26 cellular contexts compared by ENCODE assay signal in genomic region chr10:95407546-95407945, GRCh38.
DNase-seq lines count a peak whose midpoint lies in the region; ATAC-seq, FAIRE-seq and TF ChIP-seq lines count a peak whose summit lies in the region.
"Had no signal": no experiment of that assay in that cellular context is flagged by ENCODE, and none has a peak within 500 bp of the region (broad histone marks: within the 10 kb centered on the region; RNA-seq: fewer than 3 reads in every experiment).

No MANE protein-coding gene starts in this region.

- H3K27me3 Mint-ChIP-seq in MCF 10A (ENCODE audit: insufficient read depth, unreplicated experiment) (no peaks in the 10 kb centered on the region), endodermal cell (ENCODE audit: insufficient read depth) (no peaks in the 10 kb centered on the region)
- H3K27me3 Mint-ChIP-seq: activated naive CD8-positive, alpha-beta T cell; activated T-helper 17 cell treated with anti-CD3 and anti-CD28 coated beads, Interleukin-2, amount 50 U/mL, for 72 hours; type B pancreatic cell had no signal

- no peak for TF ChIP-seq EP300 in tibial nerve (IDR thresholded peaks at IDR 0.05)

- no peak overlapping the region for H3K9ac ChIP-seq in endodermal cell (ENCODE audit: extremely low read depth, low read length, poor library complexity, severe bottlenecking)

- TF ChIP-seq CTCF in breast epithelium (IDR thresholded peaks at IDR 0.05): no peak
- no peak for TF ChIP-seq CTCF in MCF 10A (IDR thresholded peaks at IDR 0.05; ENCODE audit: unreplicated experiment)
- TF ChIP-seq CTCF in endodermal cell (conservative IDR thresholded peaks at IDR 0.05): no peak
- TF ChIP-seq CTCF in prostate gland (IDR thresholded peaks at IDR 0.05): no peak
- no peak for TF ChIP-seq CTCF in tibial nerve (IDR thresholded peaks at IDR 0.05)

- no peaks in the 10 kb centered on the region for H3K36me3 ChIP-seq in breast epithelium
- no peaks in the 10 kb centered on the region for H3K36me3 ChIP-seq in endodermal cell (ENCODE audit: control insufficient read depth, insufficient read depth, low read length)
- no peaks in the 10 kb centered on the region for H3K36me3 ChIP-seq in prostate gland
- peaks cover 0 to 53% (median 0%) of the 10 kb centered on the region in 3 donors for H3K36me3 ChIP-seq in tibial nerve

- H3K4me3 Mint-ChIP-seq in MCF 10A (ENCODE audit: unreplicated experiment) (no peak overlapping the region), endodermal cell (no peak overlapping the region)
- H3K4me3 Mint-ChIP-seq: activated naive CD8-positive, alpha-beta T cell; activated T-helper 17 cell treated with anti-CD3 and anti-CD28 coated beads, Interleukin-2, amount 50 U/mL, for 72 hours; CD8-positive, alpha-beta memory T cell; memory B cell; naive B cell; stimulated activated memory B cell treated with anti-CD40 and anti-IgM and Interleukin-4, amounts not matched to agents 10 μg/mL and 1 μg/mL and 100 μg/mL, for 72 hours; type B pancreatic cell; WTC11 had no signal

- H3K27ac ChIP-seq in breast epithelium (peak overlapping the region; percentile 90 to 94), endodermal cell (ENCODE audit: low read depth, low read length) (no peak overlapping the region), prostate gland (peak overlapping the region; percentile 19 to 22), tibial nerve (peak overlapping the region; percentile 48 to 92 (median 74))
- H3K27ac ChIP-seq: 22Rv1 had no signal

- no peaks in the 10 kb centered on the region for H3K9me3 Mint-ChIP-seq in MCF 10A (ENCODE audit: unreplicated experiment)
- no peaks in the 10 kb centered on the region for H3K9me3 Mint-ChIP-seq in endodermal cell
- H3K9me3 Mint-ChIP-seq: activated T-helper 17 cell treated with anti-CD3 and anti-CD28 coated beads, Interleukin-2, amount 50 U/mL, for 72 hours; CD8-positive, alpha-beta memory T cell; memory B cell; naive B cell; stimulated activated memory B cell treated with anti-CD40 and anti-IgM and Interleukin-4, amounts not matched to agents 10 μg/mL and 1 μg/mL and 100 μg/mL, for 72 hours; type B pancreatic cell; WTC11 had no signal

- no peak for DNase-seq in breast epithelium (ENCODE audit: low spot score in 2 of 2)
- no peak for DNase-seq in MCF 10A (ENCODE audit: unreplicated experiment)
- DNase-seq in endodermal cell: peak; percentile 22
- no peak for DNase-seq in prostate gland (ENCODE audit: low spot score)
- no peak for DNase-seq in tibial nerve (ENCODE audit: low spot score in 2 of 2)
- no peak for DNase-seq in T-helper 9 cell
- DNase-seq in GM19239 (ENCODE audit: insufficient read length, low spot score): no peak
- DNase-seq: activated CD8-positive, alpha-beta memory T cell treated with anti-CD3 and anti-CD28 coated beads, Interleukin-2, amount 50 U/mL, for 4 hours; CD8-positive, alpha-beta memory T cell; cortex of kidney; glutamatergic neuron; kidney glomerular epithelial cell; naive B cell; NCI-H226; NCI-H748 treated with DMSO at 0.1 percent for 48 hours; stimulated activated CD4-positive, alpha-beta T cell treated with anti-CD3 and anti-CD28 coated beads, Interleukin-4, amount 100 ng/mL, for 1 hour; T1000 had no signal

- H3K4me1 Mint-ChIP-seq in MCF 10A (ENCODE audit: insufficient read depth, unreplicated experiment) (peaks cover 10% of the 10 kb centered on the region), endodermal cell (peaks cover 28% of the 10 kb centered on the region)
- H3K4me1 Mint-ChIP-seq: activated T-helper 17 cell treated with anti-CD3 and anti-CD28 coated beads, Interleukin-2, amount 50 U/mL, for 72 hours; CD8-positive, alpha-beta memory T cell; memory B cell; stimulated activated memory B cell treated with anti-CD40 and anti-IgM and Interleukin-4, amounts not matched to agents 10 μg/mL and 1 μg/mL and 100 μg/mL, for 72 hours had no signal

- H3K9me3 ChIP-seq in breast epithelium (no peaks in the 10 kb centered on the region), endodermal cell (ENCODE audit: control insufficient read depth, low read length) (no peaks in the 10 kb centered on the region), prostate gland (no peaks in the 10 kb centered on the region), tibial nerve (no peaks in the 10 kb centered on the region)

- POLR2A ChIA-PET in MCF 10A (lab: Yijun Ruan, JAX): interaction anchor here (1.1 kb wide), 1 partner anchor 13 kb away, joined by 3 read pairs; no protein-coding TSS in a partner anchor

- H3K27ac Mint-ChIP-seq in MCF 10A (ENCODE audit: low read depth, unreplicated experiment): no peak overlapping the region
- H3K27ac Mint-ChIP-seq in endodermal cell: no peak overlapping the region
- H3K27ac Mint-ChIP-seq: activated naive CD8-positive, alpha-beta T cell; activated T-helper 17 cell treated with anti-CD3 and anti-CD28 coated beads, Interleukin-2, amount 50 U/mL, for 72 hours; CD8-positive, alpha-beta memory T cell; memory B cell; naive B cell; stimulated activated memory B cell treated with anti-CD40 and anti-IgM and Interleukin-4, amounts not matched to agents 10 μg/mL and 1 μg/mL and 100 μg/mL, for 72 hours; type B pancreatic cell had no signal

- H3K4me3 ChIP-seq in breast epithelium (no peak overlapping the region), endodermal cell (ENCODE audit: low read length) (no peak overlapping the region), prostate gland (no peak overlapping the region), tibial nerve (no peak overlapping the region)

- no TSS peak for BruUV-seq in MCF 10A (replicated peaks; lab: Mats Ljungman, UMichigan)

- WGBS in endodermal cell (ENCODE audit: insufficient coverage in 1 of 2, insufficient read length in 1 of 2), 2 experiments: 95 to 96% methylated on average over 3 to 7 of the region's 7 CpGs
- 92% methylated on average over 7 of the region's 7 CpGs for WGBS in prostate gland
- 87 to 88% methylated on average over 7 of the region's 7 CpGs for WGBS in tibial nerve, 2 donors

- intact Hi-C loops in breast epithelium (cut with DNase I; ENCODE audit: low total_unique reads): no loop called here
- intact Hi-C loops in MCF 10A (cut with micrococcal nuclease): no loop called here
- intact Hi-C loops in prostate gland (cut with DNase I): no loop called here

- H3K36me3 Mint-ChIP-seq in MCF 10A (ENCODE audit: insufficient read depth, unreplicated experiment) (no peaks in the 10 kb centered on the region), endodermal cell (ENCODE audit: low read depth) (no peaks in the 10 kb centered on the region)
- H3K36me3 Mint-ChIP-seq: CD8-positive, alpha-beta memory T cell; memory B cell; naive B cell; stimulated activated memory B cell treated with anti-CD40 and anti-IgM and Interleukin-4, amounts not matched to agents 10 μg/mL and 1 μg/mL and 100 μg/mL, for 72 hours; type B pancreatic cell had no signal

- no peak for ATAC-seq in GM19452 (IDR thresholded peaks at IDR 0.05; ENCODE audit: unreplicated experiment)
- ATAC-seq: activated T-helper 17 cell treated with anti-CD3 and anti-CD28 coated beads, Interleukin-2, amount 50 U/mL, for 72 hours; stimulated activated memory B cell treated with anti-CD40 and anti-IgM and Interleukin-4, amounts not matched to agents 10 μg/mL and 1 μg/mL and 100 μg/mL, for 72 hours; WTC11 had no signal

- no peaks in the 10 kb centered on the region for H3K27me3 ChIP-seq in breast epithelium
- H3K27me3 ChIP-seq in endodermal cell (ENCODE audit: control insufficient read depth, insufficient read depth, low read length, poor library complexity, severe bottlenecking): no peaks in the 10 kb centered on the region
- H3K27me3 ChIP-seq in prostate gland (replicated peaks; ENCODE audit: insufficient read depth): no peaks in the 10 kb centered on the region
- H3K27me3 ChIP-seq in tibial nerve: no peaks in the 10 kb centered on the region

- CTCF ChIA-PET in MCF 10A (lab: Yijun Ruan, JAX): interaction anchor here (0.6 to 1.3 kb wide), 5 partner anchors 23 to 833 kb away, joined by 3 to 5 read pairs (median 4); no protein-coding TSS in a partner anchor

- no peak for FAIRE-seq in GM19239 (lab: Jason Lieb, UNC)
- FAIRE-seq: G401.6 had no signal

- peaks cover 7 to 11% of the 10 kb centered on the region in 2 donors for H3K4me1 ChIP-seq in breast epithelium
- no peaks in the 10 kb centered on the region for H3K4me1 ChIP-seq in endodermal cell (ENCODE audit: control insufficient read depth, insufficient read depth, low read length)
- H3K4me1 ChIP-seq in prostate gland (replicated peaks): no peaks in the 10 kb centered on the region
- peaks cover 0 to 88% (median 47%) of the 10 kb centered on the region in 4 donors for H3K4me1 ChIP-seq in tibial nerve

- TF ChIP-seq POLR2A in breast epithelium (IDR thresholded peaks at IDR 0.05) (no peak), prostate gland (IDR thresholded peaks at IDR 0.05) (no peak), tibial nerve (IDR thresholded peaks at IDR 0.05) (no peak)
